10 cellular contexts compared by ENCODE assay signal in genomic region chr1:117657031-117657430, GRCh38. TPM values are rescaled to one million over a fixed set of nuclear protein-coding genes. Genes with fewer than 3 reads are reported as not detected.
A peak's percentile ranks its signal among the peaks of the same experiment; 100 is the strongest.
DNase-seq lines count a peak whose midpoint lies in the region; ATAC-seq, FAIRE-seq and TF ChIP-seq lines count a peak whose summit lies in the region.
"Had no signal": no experiment of that assay in that cellular context is flagged by ENCODE, and none has a peak within 500 bp of the region (broad histone marks: within the 10 kb centered on the region; RNA-seq: fewer than 3 reads in every experiment).

No MANE protein-coding gene starts in this region.

- peaks cover 6% of the 10 kb centered on the region for H3K9me3 Mint-ChIP-seq in CD4-positive, alpha-beta T cell
- peaks cover 3 to 7% of the 10 kb centered on the region in 2 donors for H3K9me3 Mint-ChIP-seq in activated naive CD4-positive, alpha-beta T cell treated with anti-CD3 and anti-CD28 coated beads, Interleukin-2, amount 50 U/mL, for 72 hours

- POLR2A ChIA-PET in CD4-positive, alpha-beta T cell (lab: Charles Lee): interaction anchor here (0.6 to 8.5 kb wide), 11 partner anchors 8 to 902 kb away, joined by 3 to 130 read pairs (median 4); partner anchors contain the start of gene TENT5C

- peaks cover 6% of the 10 kb centered on the region for H3K36me3 Mint-ChIP-seq in CD4-positive, alpha-beta T cell (ENCODE audit: low read depth)
- peaks cover 4 to 11% of the 10 kb centered on the region in 2 donors for H3K36me3 Mint-ChIP-seq in activated naive CD4-positive, alpha-beta T cell treated with anti-CD3 and anti-CD28 coated beads, Interleukin-2, amount 50 U/mL, for 72 hours

- H3K27ac Mint-ChIP-seq in CD4-positive, alpha-beta T cell: peak overlapping the region; percentile 84
- H3K27ac Mint-ChIP-seq in activated naive CD4-positive, alpha-beta T cell treated with anti-CD3 and anti-CD28 coated beads, Interleukin-2, amount 50 U/mL, for 72 hours: peak overlapping the region; percentile 51 to 57

- ATAC-seq in CD4-positive, alpha-beta T cell (ENCODE audit: poor library complexity): no peak
- no peak for ATAC-seq in activated naive CD4-positive, alpha-beta T cell treated with anti-CD3 and anti-CD28 coated beads, Interleukin-2, amount 50 U/mL, for 72 hours

- CTCF ChIA-PET in CD4-positive, alpha-beta T cell (lab: Charles Lee): interaction anchor here (0.7 to 9.2 kb wide), 4 partner anchors 16 to 124 kb away, joined by 3 to 63 read pairs (median 5); no protein-coding TSS in a partner anchor

- FAIRE-seq in HTR-8/SVneo (lab: Jason Lieb, UNC): no peak

- H3K9me3 ChIP-seq in CD4-positive, alpha-beta T cell (ENCODE audit: control insufficient read depth, low read length): no peaks in the 10 kb centered on the region

- H3K27me3 Mint-ChIP-seq in CD4-positive, alpha-beta T cell: peaks cover 16% of the 10 kb centered on the region

- peak overlapping the region; percentile 78 for H3K4me3 Mint-ChIP-seq in CD4-positive, alpha-beta T cell

- H3K27ac ChIP-seq in CD4-positive, alpha-beta T cell (ENCODE audit: low read depth, low read length): no peak overlapping the region
- H3K27ac ChIP-seq: dorsolateral prefrontal cortex had no signal

- no peak for TF ChIP-seq CTCF in CD4-positive, alpha-beta T cell (IDR thresholded peaks at IDR 0.05)
- TF ChIP-seq CTCF in GM10266 (IDR thresholded peaks at IDR 0.05; ENCODE audit: control insufficient read depth, insufficient read depth, low read depth, missing control alignments): no peak

- no peaks in the 10 kb centered on the region for H3K27me3 ChIP-seq in CD4-positive, alpha-beta T cell (ENCODE audit: control insufficient read depth, insufficient read depth, low read length)

- H3K4me1 Mint-ChIP-seq in CD4-positive, alpha-beta T cell (ENCODE audit: low read depth): peaks cover 97% of the 10 kb centered on the region

- DNase-seq in CD4-positive, alpha-beta T cell: peak in 1 of 10 experiments; percentile 28
- DNase-seq in HTR-8/SVneo (ENCODE audit: insufficient read length, low spot score) (peak; percentile 65), kidney tubule cell (ENCODE audit: low spot score) (peak; percentile 76), superior temporal gyrus (ENCODE audit: extremely low spot score) (no peak), globus pallidus (ENCODE audit: low spot score) (no peak), GM10266 (ENCODE audit: extremely low spot score) (no peak), DMS114 treated with DMSO at 0.1 percent for 48 hours (lab: John Stamatoyannopoulos, UW; ENCODE audit: unreplicated experiment) (no peak)
- DNase-seq in activated naive CD4-positive, alpha-beta T cell treated with anti-CD3 and anti-CD28 coated beads, Interleukin-2, amount 50 U/mL, for 72 hours (ENCODE audit: low spot score in 2 of 2): peak in 1 of 2 donors; percentile 26
- DNase-seq: occipital lobe had no signal

- intact Hi-C loops in CD4-positive, alpha-beta T cell (cut with DNase I, micrococcal nuclease): loop anchor here (1.0 to 5.0 kb wide), 3 partner anchors 48 to 80 kb away; partner anchors contain the start of gene TENT5C (in 1 of the 2)

RNA-seq across cellular contexts. Expression of gene TENT5C, which starts 51.2 kb away (rescaled TPM):
- 100 to 1,000 TPM; 122 to 123 TPM for total RNA-seq in CD4-positive, alpha-beta T cell
- 10 to 100 TPM in 1 of 2 donors, 1 to 10 TPM in 1; 6.6 to 14.2 TPM for total RNA-seq in activated naive CD4-positive, alpha-beta T cell treated with anti-CD3 and anti-CD28 coated beads, Interleukin-2, amount 50 U/mL, for 72 hours

Comparison
In these comparisons a context has a peak if more than half of its experiments do, and no peak if none do; other contexts are left out.
1. DNase-seq: peak in HTR-8/SVneo (single experiment) and kidney tubule cell (single experiment); none in superior temporal gyrus (single experiment), globus pallidus (single experiment), GM10266 (single experiment) and DMS114 treated with DMSO at 0.1 percent for 48 hours (single experiment).
2. RNA of gene TENT5C, which starts 51.2 kb away (total RNA-seq): 122 to 123 TPM in CD4-positive, alpha-beta T cell; 6.6 to 14.2 TPM in activated naive CD4-positive, alpha-beta T cell treated with anti-CD3 and anti-CD28 coated beads, Interleukin-2, amount 50 U/mL, for 72 hours; every median in the first group is over 4 times any median in the second.